ENCODE assay signal across 1 cellular context in the genomic region with DNA sequence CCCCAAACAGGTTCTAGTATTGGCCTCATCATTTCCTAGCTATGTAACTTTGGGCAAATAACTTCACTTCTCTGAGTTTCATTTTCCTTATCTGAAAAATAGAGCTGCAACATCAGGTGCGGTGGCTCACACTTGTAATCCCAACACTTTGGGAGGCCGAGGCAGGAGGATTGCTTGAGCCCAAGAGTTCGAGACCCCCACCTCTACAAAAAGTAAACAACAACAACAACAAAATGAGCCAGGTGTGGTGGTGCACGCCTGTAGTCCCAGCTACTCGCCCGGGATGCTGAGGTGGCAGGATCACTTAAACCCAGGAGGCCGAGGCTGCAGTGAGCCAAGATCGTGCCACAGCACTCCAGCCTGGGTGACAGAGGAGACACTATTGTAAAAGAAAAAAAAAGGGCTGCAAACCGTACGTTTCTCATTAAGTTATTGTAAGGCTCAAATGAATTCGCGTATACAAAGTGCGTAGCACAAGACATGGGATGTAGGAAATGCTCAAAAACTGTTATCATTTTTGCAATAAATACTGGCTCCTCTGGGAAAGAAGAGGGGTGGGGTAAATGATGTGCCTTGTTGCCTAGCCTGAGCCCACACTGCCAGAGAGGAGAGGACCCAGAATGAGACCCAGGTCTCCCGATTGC.
TF ChIP-seq lines count a peak whose summit lies in the region.

No MANE protein-coding gene starts in this region.

TF ChIP-seq in H1, 55 proteins besides CTCF, POLR2A, EP300 and RAD21:
- TF ChIP-seq, protein P1, sequence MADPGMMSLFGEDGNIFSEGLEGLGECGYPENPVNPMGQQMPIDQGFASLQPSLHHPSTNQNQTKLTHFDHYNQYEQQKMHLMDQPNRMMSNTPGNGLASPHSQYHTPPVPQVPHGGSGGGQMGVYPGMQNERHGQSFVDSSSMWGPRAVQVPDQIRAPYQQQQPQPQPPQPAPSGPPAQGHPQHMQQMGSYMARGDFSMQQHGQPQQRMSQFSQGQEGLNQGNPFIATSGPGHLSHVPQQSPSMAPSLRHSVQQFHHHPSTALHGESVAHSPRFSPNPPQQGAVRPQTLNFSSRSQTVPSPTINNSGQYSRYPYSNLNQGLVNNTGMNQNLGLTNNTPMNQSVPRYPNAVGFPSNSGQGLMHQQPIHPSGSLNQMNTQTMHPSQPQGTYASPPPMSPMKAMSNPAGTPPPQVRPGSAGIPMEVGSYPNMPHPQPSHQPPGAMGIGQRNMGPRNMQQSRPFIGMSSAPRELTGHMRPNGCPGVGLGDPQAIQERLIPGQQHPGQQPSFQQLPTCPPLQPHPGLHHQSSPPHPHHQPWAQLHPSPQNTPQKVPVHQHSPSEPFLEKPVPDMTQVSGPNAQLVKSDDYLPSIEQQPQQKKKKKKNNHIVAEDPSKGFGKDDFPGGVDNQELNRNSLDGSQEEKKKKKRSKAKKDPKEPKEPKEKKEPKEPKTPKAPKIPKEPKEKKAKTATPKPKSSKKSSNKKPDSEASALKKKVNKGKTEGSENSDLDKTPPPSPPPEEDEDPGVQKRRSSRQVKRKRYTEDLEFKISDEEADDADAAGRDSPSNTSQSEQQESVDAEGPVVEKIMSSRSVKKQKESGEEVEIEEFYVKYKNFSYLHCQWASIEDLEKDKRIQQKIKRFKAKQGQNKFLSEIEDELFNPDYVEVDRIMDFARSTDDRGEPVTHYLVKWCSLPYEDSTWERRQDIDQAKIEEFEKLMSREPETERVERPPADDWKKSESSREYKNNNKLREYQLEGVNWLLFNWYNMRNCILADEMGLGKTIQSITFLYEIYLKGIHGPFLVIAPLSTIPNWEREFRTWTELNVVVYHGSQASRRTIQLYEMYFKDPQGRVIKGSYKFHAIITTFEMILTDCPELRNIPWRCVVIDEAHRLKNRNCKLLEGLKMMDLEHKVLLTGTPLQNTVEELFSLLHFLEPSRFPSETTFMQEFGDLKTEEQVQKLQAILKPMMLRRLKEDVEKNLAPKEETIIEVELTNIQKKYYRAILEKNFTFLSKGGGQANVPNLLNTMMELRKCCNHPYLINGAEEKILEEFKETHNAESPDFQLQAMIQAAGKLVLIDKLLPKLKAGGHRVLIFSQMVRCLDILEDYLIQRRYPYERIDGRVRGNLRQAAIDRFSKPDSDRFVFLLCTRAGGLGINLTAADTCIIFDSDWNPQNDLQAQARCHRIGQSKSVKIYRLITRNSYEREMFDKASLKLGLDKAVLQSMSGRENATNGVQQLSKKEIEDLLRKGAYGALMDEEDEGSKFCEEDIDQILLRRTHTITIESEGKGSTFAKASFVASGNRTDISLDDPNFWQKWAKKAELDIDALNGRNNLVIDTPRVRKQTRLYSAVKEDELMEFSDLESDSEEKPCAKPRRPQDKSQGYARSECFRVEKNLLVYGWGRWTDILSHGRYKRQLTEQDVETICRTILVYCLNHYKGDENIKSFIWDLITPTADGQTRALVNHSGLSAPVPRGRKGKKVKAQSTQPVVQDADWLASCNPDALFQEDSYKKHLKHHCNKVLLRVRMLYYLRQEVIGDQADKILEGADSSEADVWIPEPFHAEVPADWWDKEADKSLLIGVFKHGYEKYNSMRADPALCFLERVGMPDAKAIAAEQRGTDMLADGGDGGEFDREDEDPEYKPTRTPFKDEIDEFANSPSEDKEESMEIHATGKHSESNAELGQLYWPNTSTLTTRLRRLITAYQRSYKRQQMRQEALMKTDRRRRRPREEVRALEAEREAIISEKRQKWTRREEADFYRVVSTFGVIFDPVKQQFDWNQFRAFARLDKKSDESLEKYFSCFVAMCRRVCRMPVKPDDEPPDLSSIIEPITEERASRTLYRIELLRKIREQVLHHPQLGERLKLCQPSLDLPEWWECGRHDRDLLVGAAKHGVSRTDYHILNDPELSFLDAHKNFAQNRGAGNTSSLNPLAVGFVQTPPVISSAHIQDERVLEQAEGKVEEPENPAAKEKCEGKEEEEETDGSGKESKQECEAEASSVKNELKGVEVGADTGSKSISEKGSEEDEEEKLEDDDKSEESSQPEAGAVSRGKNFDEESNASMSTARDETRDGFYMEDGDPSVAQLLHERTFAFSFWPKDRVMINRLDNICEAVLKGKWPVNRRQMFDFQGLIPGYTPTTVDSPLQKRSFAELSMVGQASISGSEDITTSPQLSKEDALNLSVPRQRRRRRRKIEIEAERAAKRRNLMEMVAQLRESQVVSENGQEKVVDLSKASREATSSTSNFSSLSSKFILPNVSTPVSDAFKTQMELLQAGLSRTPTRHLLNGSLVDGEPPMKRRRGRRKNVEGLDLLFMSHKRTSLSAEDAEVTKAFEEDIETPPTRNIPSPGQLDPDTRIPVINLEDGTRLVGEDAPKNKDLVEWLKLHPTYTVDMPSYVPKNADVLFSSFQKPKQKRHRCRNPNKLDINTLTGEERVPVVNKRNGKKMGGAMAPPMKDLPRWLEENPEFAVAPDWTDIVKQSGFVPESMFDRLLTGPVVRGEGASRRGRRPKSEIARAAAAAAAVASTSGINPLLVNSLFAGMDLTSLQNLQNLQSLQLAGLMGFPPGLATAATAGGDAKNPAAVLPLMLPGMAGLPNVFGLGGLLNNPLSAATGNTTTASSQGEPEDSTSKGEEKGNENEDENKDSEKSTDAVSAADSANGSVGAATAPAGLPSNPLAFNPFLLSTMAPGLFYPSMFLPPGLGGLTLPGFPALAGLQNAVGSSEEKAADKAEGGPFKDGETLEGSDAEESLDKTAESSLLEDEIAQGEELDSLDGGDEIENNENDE (IDR thresholded peaks at IDR 0.05; ENCODE audit: insufficient replicate concordance, low read length), result no peak
- TF ChIP-seq, protein P2, sequence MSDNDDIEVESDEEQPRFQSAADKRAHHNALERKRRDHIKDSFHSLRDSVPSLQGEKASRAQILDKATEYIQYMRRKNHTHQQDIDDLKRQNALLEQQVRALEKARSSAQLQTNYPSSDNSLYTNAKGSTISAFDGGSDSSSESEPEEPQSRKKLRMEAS (IDR thresholded peaks at IDR 0.05), result no peak
- TF ChIP-seq ASH2L (IDR thresholded peaks at IDR 0.05; ENCODE audit: low read length) (no peak), TAF7 (optimal IDR thresholded peaks at IDR 0.05; ENCODE audit: borderline replicate concordance, low read depth, low read length) (no peak), POLR2AphosphoS5 (IDR thresholded peaks at IDR 0.05; ENCODE audit: low read depth, low read length) (no peak), YY1 (IDR thresholded peaks at IDR 0.05; ENCODE audit: low read depth, low read length) (no peak), JUND (IDR thresholded peaks at IDR 0.05; ENCODE audit: low read length) (no peak), SUZ12 (IDR thresholded peaks at IDR 0.05; ENCODE audit: low read length) (no peak), CTBP2 (IDR thresholded peaks at IDR 0.05; ENCODE audit: borderline replicate concordance, insufficient read depth, insufficient read length, low read length) (no peak), TEAD4 (IDR thresholded peaks at IDR 0.05; ENCODE audit: low read depth, low read length) (no peak), POU5F1 (IDR thresholded peaks at IDR 0.05; ENCODE audit: low read depth, low read length) (no peak)
